Comparison of ENCODE assay signal across 9 cellular contexts in the genomic region with DNA sequence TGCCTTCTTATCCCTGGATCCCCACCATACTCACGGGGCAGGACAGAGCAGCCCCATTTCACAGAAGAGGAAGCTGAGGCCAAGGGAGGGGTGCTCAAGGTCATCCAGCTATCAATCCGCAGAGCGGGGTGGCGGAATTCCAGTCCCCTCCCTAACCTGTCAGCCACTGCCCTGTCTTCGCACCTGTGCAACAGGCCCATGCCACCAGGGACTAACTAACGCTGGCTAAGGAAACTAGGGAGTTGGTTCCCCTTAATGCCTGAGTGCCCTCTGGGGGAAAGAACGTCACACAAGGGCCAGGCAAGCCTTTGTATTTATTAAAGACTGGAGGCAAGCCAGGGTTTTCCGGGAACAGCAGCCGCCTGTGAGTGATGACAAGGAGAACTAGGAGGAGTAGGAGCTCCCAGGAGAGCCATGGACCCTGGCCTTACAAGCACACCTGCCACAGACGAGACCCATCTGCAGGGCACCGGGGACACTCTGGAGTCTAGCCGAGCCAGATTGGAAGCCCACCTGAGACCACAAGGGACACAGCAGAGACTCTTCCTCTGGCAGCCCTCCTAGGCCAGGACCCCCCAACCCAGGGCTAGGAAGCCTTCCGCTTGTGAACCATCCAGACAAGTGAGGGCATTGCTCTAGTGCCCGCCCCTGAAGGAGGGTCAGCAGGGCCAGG.
A peak's percentile ranks its signal among the peaks of the same experiment; 100 is the strongest.
DNase-seq lines count a peak whose midpoint lies in the region; TF ChIP-seq lines count a peak whose summit lies in the region.
"Had no signal": no experiment of that assay in that cellular context is flagged by ENCODE, and none has a peak within 500 bp of the region (broad histone marks: within the 10 kb centered on the region; RNA-seq: fewer than 3 reads in every experiment).

No MANE protein-coding gene starts in this region.

- H3K4me1 Mint-ChIP-seq in activated naive CD4-positive, alpha-beta T cell treated with anti-CD3 and anti-CD28 coated beads for 36 hours (ENCODE audit: low read depth): peaks cover 16% of the 10 kb centered on the region
- H3K4me1 Mint-ChIP-seq in endothelial cell (ENCODE audit: unreplicated experiment): peaks cover 19% of the 10 kb centered on the region
- peaks cover 25% of the 10 kb centered on the region for H3K4me1 Mint-ChIP-seq in neural progenitor cell

- H3K9me3 ChIP-seq in muscle layer of duodenum (ENCODE audit: control insufficient read depth in 1 of 2, low read length in 2 of 2) (no peaks in the 10 kb centered on the region), vagina (no peaks in the 10 kb centered on the region), neural progenitor cell (ENCODE audit: low read depth) (no peaks in the 10 kb centered on the region)

- H3K4me3 ChIP-seq in muscle layer of duodenum (ENCODE audit: low read depth in 1 of 2, low read length in 2 of 2) (peak overlapping the region in 1 of 2 donors; percentile 46), vagina (peak overlapping the region in 1 of 2 donors; percentile 11), neural progenitor cell (no peak overlapping the region)

- H3K36me3 Mint-ChIP-seq in activated naive CD4-positive, alpha-beta T cell treated with anti-CD3 and anti-CD28 coated beads for 36 hours (ENCODE audit: low read depth): peaks cover 66% of the 10 kb centered on the region
- H3K36me3 Mint-ChIP-seq in endothelial cell (ENCODE audit: low read depth, unreplicated experiment) (peaks cover 68% of the 10 kb centered on the region), neural progenitor cell (peaks cover 39% of the 10 kb centered on the region)

- no peaks in the 10 kb centered on the region for H3K27me3 Mint-ChIP-seq in activated naive CD4-positive, alpha-beta T cell treated with anti-CD3 and anti-CD28 coated beads for 36 hours (ENCODE audit: low read depth)
- peaks cover 30% of the 10 kb centered on the region for H3K27me3 Mint-ChIP-seq in endothelial cell (ENCODE audit: unreplicated experiment)
- H3K27me3 Mint-ChIP-seq in neural progenitor cell (ENCODE audit: insufficient read depth, low read depth): peaks cover 2% of the 10 kb centered on the region

- H3K27me3 ChIP-seq in muscle layer of duodenum (ENCODE audit: low read depth, low read length) (no peaks in the 10 kb centered on the region), vagina (no peaks in the 10 kb centered on the region), neural progenitor cell (no peaks in the 10 kb centered on the region)

- TF ChIP-seq POLR2A in vagina (IDR thresholded peaks at IDR 0.05): no peak

- no peaks in the 10 kb centered on the region for H4K20me1 ChIP-seq in neural progenitor cell (ENCODE audit: low read depth)

- H3F3A ChIP-seq in neural progenitor cell (ENCODE audit: low read depth): peaks cover 2% of the 10 kb centered on the region

- no peak overlapping the region for H3K4me2 ChIP-seq in neural progenitor cell

- H3K4me3 Mint-ChIP-seq in activated naive CD4-positive, alpha-beta T cell treated with anti-CD3 and anti-CD28 coated beads for 36 hours: no peak overlapping the region
- H3K4me3 Mint-ChIP-seq in endothelial cell (ENCODE audit: unreplicated experiment): no peak overlapping the region
- H3K4me3 Mint-ChIP-seq in neural progenitor cell: no peak overlapping the region

- no peak overlapping the region for H2AFZ ChIP-seq in neural progenitor cell (replicated peaks)

- DNase-seq in activated naive CD4-positive, alpha-beta T cell treated with anti-CD3 and anti-CD28 coated beads for 36 hours: no peak
- DNase-seq in activated naive CD4-positive, alpha-beta T cell treated with Interleukin-2 at 50 U/mL for 16 hours: no peak
- DNase-seq in endothelial cell (ENCODE audit: low spot score) (no peak), vagina (ENCODE audit: extremely low spot score in 2 of 2) (no peak), NCI-H526 treated with DMSO at 0.1 percent for 48 hours (lab: John Stamatoyannopoulos, UW) (no peak), neural progenitor cell (ENCODE audit: low spot score) (no peak), NOMO-1 treated with DMSO at 0.1 percent for 48 hours (lab: John Stamatoyannopoulos, UW; ENCODE audit: unreplicated experiment) (no peak)
- DNase-seq: COR-L47 had no signal

- CTCF ChIA-PET in activated naive CD4-positive, alpha-beta T cell treated with anti-CD3 and anti-CD28 coated beads for 36 hours (lab: Charles Lee): no interaction called here

- H3K9me3 Mint-ChIP-seq in activated naive CD4-positive, alpha-beta T cell treated with anti-CD3 and anti-CD28 coated beads for 36 hours: no peaks in the 10 kb centered on the region
- H3K9me3 Mint-ChIP-seq in endothelial cell (ENCODE audit: unreplicated experiment) (no peaks in the 10 kb centered on the region), neural progenitor cell (no peaks in the 10 kb centered on the region)

- no peak for TF ChIP-seq CTCF in endothelial cell (IDR thresholded peaks at IDR 0.05; ENCODE audit: unreplicated experiment)
- peak in 1 of 3 experiments; percentile 15 for TF ChIP-seq CTCF in vagina (IDR thresholded peaks at IDR 0.05)
- TF ChIP-seq CTCF in neural progenitor cell (IDR thresholded peaks at IDR 0.05): no peak

- H3K36me3 ChIP-seq in muscle layer of duodenum (ENCODE audit: control insufficient read depth in 1 of 2, insufficient read depth in 2 of 2, low read length in 2 of 2) (peaks cover 64 to 86% of the 10 kb centered on the region in 2 donors), vagina (peaks cover 0 to 74% of the 10 kb centered on the region in 2 donors), neural progenitor cell (no peaks in the 10 kb centered on the region)

- H3K79me2 ChIP-seq in neural progenitor cell (ENCODE audit: low read depth): peaks cover 10% of the 10 kb centered on the region

- H3K27ac ChIP-seq in muscle layer of duodenum (ENCODE audit: low read length) (peak overlapping the region; percentile 97), vagina (peak overlapping the region; percentile 97), neural progenitor cell (no peak overlapping the region)

- intact Hi-C loops in activated naive CD4-positive, alpha-beta T cell treated with anti-CD3 and anti-CD28 coated beads for 36 hours (cut with micrococcal nuclease): no loop called here
- intact Hi-C loops in vagina (cut with DNase I): loop anchor here (5.0 kb wide), 1 partner anchor 54 kb away; no protein-coding TSS in a partner anchor

- H3K27ac Mint-ChIP-seq in activated naive CD4-positive, alpha-beta T cell treated with anti-CD3 and anti-CD28 coated beads for 36 hours: peak overlapping the region; percentile 65
- peak overlapping the region; percentile 61 for H3K27ac Mint-ChIP-seq in endothelial cell (ENCODE audit: unreplicated experiment)
- H3K27ac Mint-ChIP-seq in neural progenitor cell: no peak overlapping the region

- H3K9ac ChIP-seq in neural progenitor cell: no peak overlapping the region

- H3K4me1 ChIP-seq in muscle layer of duodenum (ENCODE audit: control insufficient read depth in 1 of 2, insufficient read depth in 2 of 2, low read length in 2 of 2) (peaks cover 42 to 65% of the 10 kb centered on the region in 2 donors), vagina (peaks cover 56% of the 10 kb centered on the region), neural progenitor cell (peaks cover 2% of the 10 kb centered on the region)
